Comparison of ENCODE assay signal across 12 cellular contexts in the genomic region with DNA sequence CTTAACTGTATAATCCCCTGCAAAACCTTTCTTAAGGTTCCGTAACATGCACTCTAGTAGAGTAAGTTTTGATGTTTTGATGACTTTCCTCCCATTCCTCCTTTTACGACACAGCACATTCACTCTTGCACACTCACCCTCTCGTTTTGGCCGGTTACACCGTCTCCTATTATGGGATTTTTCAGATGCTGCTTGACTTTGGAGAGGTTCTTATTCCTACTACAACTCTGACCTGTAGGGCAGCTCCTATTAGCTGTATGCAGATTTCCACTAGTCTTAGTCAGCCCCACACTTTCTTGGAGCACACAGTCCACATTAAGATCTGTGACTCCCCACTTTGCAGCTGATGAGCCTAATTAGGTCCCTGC.
DNase-seq lines count a peak whose midpoint lies in the region; ATAC-seq and TF ChIP-seq lines count a peak whose summit lies in the region.
"Had no signal": no experiment of that assay in that cellular context is flagged by ENCODE, and none has a peak within 500 bp of the region (broad histone marks: within the 10 kb centered on the region; RNA-seq: fewer than 3 reads in every experiment).

No MANE protein-coding gene starts in this region.

- ATAC-seq in GM21717 (IDR thresholded peaks at IDR 0.05; ENCODE audit: unreplicated experiment) = peak; percentile 3

- peaks cover 0 to 19% of the 10 kb centered on the region in 2 donors for H3K4me1 ChIP-seq in ascending aorta
- H3K4me1 ChIP-seq in right atrium auricular region = peaks cover 0 to 28% of the 10 kb centered on the region in 2 donors
- H3K4me1 ChIP-seq in stomach smooth muscle (ENCODE audit: control insufficient read depth, insufficient read depth, low read length) = peaks cover 29% of the 10 kb centered on the region

- peak overlapping the region; percentile 82 to 85 for H3K27ac ChIP-seq in ascending aorta
- H3K27ac ChIP-seq in right atrium auricular region = peak overlapping the region; percentile 1 to 38
- peak overlapping the region; percentile 84 for H3K27ac ChIP-seq in stomach smooth muscle (ENCODE audit: low read length)

- H3K4me3 ChIP-seq in ascending aorta (peak overlapping the region; percentile 45 to 68), right atrium auricular region (peak overlapping the region; percentile 32 to 46), stomach smooth muscle (ENCODE audit: low read length in 2 of 2) (peak overlapping the region; percentile 78 to 83)

- TF ChIP-seq CTCF in ascending aorta (IDR thresholded peaks at IDR 0.05) (no peak), right atrium auricular region (IDR thresholded peaks at IDR 0.05) (no peak)

- DNase-seq in ascending aorta (ENCODE audit: low spot score in 2 of 2) (no peak), right atrium auricular region (ENCODE audit: low spot score) (no peak), ureter (ENCODE audit: low spot score) (no peak), inferior parietal cortex (ENCODE audit: extremely low spot score) (no peak), posterior vena cava (ENCODE audit: low spot score) (no peak)
- no peak for DNase-seq in activated effector memory CD4-positive, alpha-beta T cell treated with Interleukin-2 at 50 U/mL for 16 hours
- DNase-seq: activated effector memory CD4-positive, alpha-beta T cell treated with anti-CD3 and anti-CD28 coated beads, Interleukin-2, amount 50 U/mL, for 16 hours; GF-D8; NCI-H1694 treated with DMSO at 0.1 percent for 48 hours; T1000 had no signal

- H3K9me3 ChIP-seq in ascending aorta = no peaks in the 10 kb centered on the region
- no peaks in the 10 kb centered on the region for H3K9me3 ChIP-seq in right atrium auricular region
- H3K9me3 ChIP-seq in stomach smooth muscle (ENCODE audit: control insufficient read depth in 2 of 2, low read length in 2 of 2) = no peaks in the 10 kb centered on the region

- H3K27me3 ChIP-seq in ascending aorta (no peaks in the 10 kb centered on the region), right atrium auricular region (no peaks in the 10 kb centered on the region), stomach smooth muscle (ENCODE audit: control insufficient read depth in 1 of 2, insufficient read depth in 2 of 2, low read length in 2 of 2) (no peaks in the 10 kb centered on the region)

- H3K36me3 ChIP-seq in ascending aorta (no peaks in the 10 kb centered on the region), right atrium auricular region (no peaks in the 10 kb centered on the region), stomach smooth muscle (ENCODE audit: control insufficient read depth in 2 of 2, insufficient read depth in 2 of 2, low read length in 2 of 2) (no peaks in the 10 kb centered on the region)

- intact Hi-C loops in ascending aorta (cut with DNase I) = loop anchor here (10.0 kb wide), 1 partner anchor 222 kb away; the partner anchor contains the start of gene SYNCRIP
- intact Hi-C loops in posterior vena cava (cut with DNase I) = loop anchor here in 1 of 2 donors (5.0 kb wide), 1 partner anchor 931 kb away; no protein-coding TSS in a partner anchor

- H3K9ac ChIP-seq in stomach smooth muscle (ENCODE audit: low read length in 2 of 2) = peak overlapping the region; percentile 36 to 87

Comparison
In these comparisons a context has a peak if more than half of its experiments do, and no peak if none do; other contexts are left out.
1. H3K27ac ChIP-seq: peak in every context shown above with its lines; median percentile 84 in stomach smooth muscle; 84 in ascending aorta; 20 in right atrium auricular region.